ENCODE assay signal across 8 cellular contexts in genomic region chr7:155391414-155391813, GRCh38.
"Had no signal": no experiment of that assay in that cellular context is flagged by ENCODE, and none has a peak within 500 bp of the region (broad histone marks: within the 10 kb centered on the region; RNA-seq: fewer than 3 reads in every experiment).

No MANE protein-coding gene starts in this region.

- FAIRE-seq: G401.6, GM12878, GM12891, GM12892, GM18507, GM19239 had no signal

- DNase-seq: GDM1, GF-D8 had no signal

- ATAC-seq: GM12878 had no signal

- H3K4me3 ChIP-seq: GM12878 had no signal
